ENCODE assay signal across 9 cellular contexts in genomic region chr20:38460040-38460623, GRCh38. TPM values are rescaled to one million over a fixed set of nuclear protein-coding genes. Genes with fewer than 3 reads are reported as not detected.
A peak's percentile ranks its signal among the peaks of the same experiment; 100 is the strongest.
DNase-seq lines count a peak whose midpoint lies in the region; ATAC-seq and TF ChIP-seq lines count a peak whose summit lies in the region.
"Had no signal": no experiment of that assay in that cellular context is flagged by ENCODE, and none has a peak within 500 bp of the region (broad histone marks: within the 10 kb centered on the region; RNA-seq: fewer than 3 reads in every experiment).

No MANE protein-coding gene starts in this region.

- no peaks in the 10 kb centered on the region for H3K79me1 ChIP-seq in mesendoderm (ENCODE audit: low read length)

- no peak overlapping the region for H3K4me3 ChIP-seq in brain microvascular endothelial cell (ENCODE audit: low read depth, low read length)
- H3K4me3 ChIP-seq in mesendoderm (ENCODE audit: low read length), result no peak overlapping the region

- H3K27ac Mint-ChIP-seq in mesothelial cell of epicardium, result peak overlapping the region; percentile 91
- H3K27ac Mint-ChIP-seq in activated CD4-positive, alpha-beta T cell treated with anti-CD3 and anti-CD28 coated beads, Interleukin-2, amount 10 ng/mL, durations not matched to agents 7 days and 5 days, result no peak overlapping the region

- H3K23ac ChIP-seq in mesendoderm (ENCODE audit: low read length), result no peak overlapping the region

- H3K9ac ChIP-seq in mesendoderm (ENCODE audit: low read length), result no peak overlapping the region

- no peak overlapping the region for H3K4ac ChIP-seq in mesendoderm (ENCODE audit: low read depth, low read length)

- no peak overlapping the region for H3K18ac ChIP-seq in mesendoderm (ENCODE audit: low read length)

- H4K5ac ChIP-seq in mesendoderm (ENCODE audit: low read length), result no peak overlapping the region

- TF ChIP-seq CTCF in brain microvascular endothelial cell (IDR thresholded peaks at IDR 0.05; ENCODE audit: low read depth, low read length, missing control alignments) (no peak), mesothelial cell of epicardium (IDR thresholded peaks at IDR 0.05; ENCODE audit: unreplicated experiment) (no peak)

- H3K4me1 ChIP-seq in mesendoderm (ENCODE audit: control insufficient read depth, low read depth, low read length), result no peaks in the 10 kb centered on the region

- H3K27me3 ChIP-seq in brain microvascular endothelial cell (replicated peaks) (no peaks in the 10 kb centered on the region), mesendoderm (ENCODE audit: insufficient read depth, low read length, poor library complexity) (no peaks in the 10 kb centered on the region)

- no peak overlapping the region for H2BK5ac ChIP-seq in mesendoderm (ENCODE audit: low read length)

- DNase-seq in ELR (ENCODE audit: low read depth), result peak; percentile 95
- DNase-seq in NCI-H2107 (lab: John Stamatoyannopoulos, UW), result peak; percentile 46
- DNase-seq in brain microvascular endothelial cell, result peak; percentile 85
- DNase-seq in mesothelial cell of epicardium (ENCODE audit: low spot score in 2 of 2, unreplicated experiment in 2 of 2), result no peak
- no peak for DNase-seq in activated CD4-positive, alpha-beta T cell treated with anti-CD3 and anti-CD28 coated beads, Interleukin-2, amount 10 ng/mL, durations not matched to agents 7 days and 5 days
- DNase-seq in mesendoderm, result no peak
- DNase-seq: activated CD4-positive, alpha-beta T cell treated with anti-CD3 and anti-CD28 coated beads, Interleukin-2, amount 50 U/mL, for 48 hours had no signal

- in situ Hi-C loops in brain microvascular endothelial cell (cut with HindIII; ENCODE audit: low pct_ligation_motif_present, low sequenced_read_pairs), result no loop called here

- H3K36me3 ChIP-seq in brain microvascular endothelial cell (replicated peaks) (no peaks in the 10 kb centered on the region), mesendoderm (ENCODE audit: control insufficient read depth, insufficient read depth, low read length) (no peaks in the 10 kb centered on the region)

- H3K9me3 Mint-ChIP-seq in mesothelial cell of epicardium, result no peaks in the 10 kb centered on the region
- no peaks in the 10 kb centered on the region for H3K9me3 Mint-ChIP-seq in activated CD4-positive, alpha-beta T cell treated with anti-CD3 and anti-CD28 coated beads, Interleukin-2, amount 10 ng/mL, durations not matched to agents 7 days and 5 days

- H3K4me2 ChIP-seq in mesendoderm (ENCODE audit: low read length), result no peak overlapping the region

- H2BK15ac ChIP-seq in mesendoderm (replicated peaks; ENCODE audit: low read depth), result no peak overlapping the region

- no peaks in the 10 kb centered on the region for H3K27me3 Mint-ChIP-seq in mesothelial cell of epicardium (ENCODE audit: low read depth)
- H3K27me3 Mint-ChIP-seq in activated CD4-positive, alpha-beta T cell treated with anti-CD3 and anti-CD28 coated beads, Interleukin-2, amount 10 ng/mL, durations not matched to agents 7 days and 5 days, result peaks cover 3% of the 10 kb centered on the region

- no peak for ATAC-seq in HG02981 (IDR thresholded peaks at IDR 0.05; ENCODE audit: unreplicated experiment)
- no peak for ATAC-seq in HG02571 (IDR thresholded peaks at IDR 0.05; ENCODE audit: unreplicated experiment)

- no CpG with 5 or more reads among the region's 5 CpGs for WGBS in mesendoderm (ENCODE audit: extremely low coverage, insufficient coverage, low lambda C conversion rate)

- peak overlapping the region; percentile 17 for H3K4me3 Mint-ChIP-seq in mesothelial cell of epicardium
- no peak overlapping the region for H3K4me3 Mint-ChIP-seq in activated CD4-positive, alpha-beta T cell treated with anti-CD3 and anti-CD28 coated beads, Interleukin-2, amount 10 ng/mL, durations not matched to agents 7 days and 5 days

- POLR2A ChIA-PET in activated CD4-positive, alpha-beta T cell treated with anti-CD3 and anti-CD28 coated beads, Interleukin-2, amount 10 ng/mL, durations not matched to agents 7 days and 5 days (lab: Charles Lee), result no interaction called here

- H3K79me2 ChIP-seq in mesendoderm (ENCODE audit: control insufficient read depth, insufficient read depth, low read length), result no peaks in the 10 kb centered on the region

- no peaks in the 10 kb centered on the region for H3K36me3 Mint-ChIP-seq in mesothelial cell of epicardium
- H3K36me3 Mint-ChIP-seq in activated CD4-positive, alpha-beta T cell treated with anti-CD3 and anti-CD28 coated beads, Interleukin-2, amount 10 ng/mL, durations not matched to agents 7 days and 5 days (ENCODE audit: low read depth), result no peaks in the 10 kb centered on the region

- no peak overlapping the region for H2AK5ac ChIP-seq in mesendoderm (ENCODE audit: low read length)

- H2BK120ac ChIP-seq in mesendoderm (ENCODE audit: low read depth, low read length), result no peak overlapping the region

- peaks cover 13% of the 10 kb centered on the region for H3K4me1 Mint-ChIP-seq in mesothelial cell of epicardium
- no peaks in the 10 kb centered on the region for H3K4me1 Mint-ChIP-seq in activated CD4-positive, alpha-beta T cell treated with anti-CD3 and anti-CD28 coated beads, Interleukin-2, amount 10 ng/mL, durations not matched to agents 7 days and 5 days

- CTCF ChIA-PET in activated CD4-positive, alpha-beta T cell treated with anti-CD3 and anti-CD28 coated beads, Interleukin-2, amount 10 ng/mL, durations not matched to agents 7 days and 5 days (lab: Charles Lee), result interaction anchor here (0.7 to 0.9 kb wide), 2 partner anchors 12 to 13 kb away, joined by 3 read pairs; partner anchors contain the start of gene RALGAPB

- H3K56ac ChIP-seq in mesendoderm (ENCODE audit: low read length), result no peak overlapping the region

- H4K8ac ChIP-seq in mesendoderm (ENCODE audit: low read depth, low read length), result no peak overlapping the region

- peak overlapping the region; percentile 30 for H3K27ac ChIP-seq in brain microvascular endothelial cell
- no peak overlapping the region for H3K27ac ChIP-seq in mesendoderm (ENCODE audit: low read depth, low read length)

RNA-seq across cellular contexts. Expression of gene RALGAPB, which starts 12.5 kb away (rescaled TPM):
- total RNA-seq in mesothelial cell of epicardium, result 42.2 to 45.4 TPM (median 43.5 TPM) in 3 replicates
- total RNA-seq in activated CD4-positive, alpha-beta T cell treated with anti-CD3 and anti-CD28 coated beads, Interleukin-2, amount 10 ng/mL, durations not matched to agents 7 days and 5 days, result 10 to 100 TPM; 31.1 to 36.7 TPM
- polyA plus RNA-seq in mesendoderm (2013, experiment 1 of 2), result 18.1 TPM
- 18.0 TPM for polyA plus RNA-seq in mesendoderm (2013, experiment 2 of 2)

RNA-seq across cellular contexts. Expression of gene SNHG17, which starts 25.0 kb away (rescaled TPM):
- 49.4 to 54.0 TPM (median 51.1 TPM) in 3 replicates for total RNA-seq in mesothelial cell of epicardium
- total RNA-seq in activated CD4-positive, alpha-beta T cell treated with anti-CD3 and anti-CD28 coated beads, Interleukin-2, amount 10 ng/mL, durations not matched to agents 7 days and 5 days, result 10 to 100 TPM; 40.7 to 40.8 TPM
- polyA plus RNA-seq in mesendoderm (2013, experiment 1 of 2), result 95.2 TPM
- 92.0 TPM for polyA plus RNA-seq in mesendoderm (2013, experiment 2 of 2)

Comparison
In these comparisons a context has a peak if more than half of its experiments do, and no peak if none do; other contexts are left out.
1. DNase-seq: peak in ELR (single experiment), NCI-H2107 (single experiment) and brain microvascular endothelial cell (single experiment); none in mesothelial cell of epicardium (0 of 2), activated CD4-positive, alpha-beta T cell treated with anti-CD3 and anti-CD28 coated beads, Interleukin-2, amount 10 ng/mL, durations not matched to agents 7 days and 5 days (single experiment) and mesendoderm (single experiment).